34 cellular contexts compared by ENCODE assay signal in genomic region chr9:1845421-1845820, GRCh38.
"Had no signal": no experiment of that assay in that cellular context is flagged by ENCODE, and none has a peak within 500 bp of the region (broad histone marks: within the 10 kb centered on the region; RNA-seq: fewer than 3 reads in every experiment).

No MANE protein-coding gene starts in this region.

- DNase-seq: Karpas-422, MG63, MM.1S, MV-4-11, NCI-H1048, NCI-H1092, NCI-H1092 treated with DMSO at 0.1 percent for 48 hours, NCI-H1105, NCI-H1105 treated with DMSO at 0.1 percent for 48 hours, NCI-H1417, NCI-H1417 treated with DMSO at 0.1 percent for 48 hours, NCI-H1436, NCI-H1436 treated with DMSO at 0.1 percent for 48 hours, NCI-H146, NCI-H1694, NCI-H1694 treated with DMSO at 0.1 percent for 48 hours, NCI-H187, NCI-H187 treated with DMSO at 0.1 percent for 48 hours, NCI-H1930, NCI-H2029, NCI-H2029 treated with DMSO at 0.1 percent for 48 hours, NCI-H2081, NCI-H2081 treated with DMSO at 0.1 percent for 48 hours, NCI-H2107, NCI-H2171, NCI-H2227 treated with DMSO at 0.1 percent for 48 hours, NCI-H226, NCI-H345, NCI-H446, NCI-H446 treated with DMSO at 0.1 percent for 48 hours, NCI-H510A, NCI-H510A treated with DMSO at 0.1 percent for 48 hours, NCI-H524, NCI-H524 treated with DMSO at 0.1 percent for 48 hours had no signal

- H3K27me3 ChIP-seq: MG63 had no signal

- H3K36me3 ChIP-seq: MG63 had no signal

- H3K9me3 ChIP-seq: MG63 had no signal

- H3K4me3 ChIP-seq: MG63 had no signal
